ENCODE assay signal across 8 cellular contexts in genomic region chr1:27430903-27431653, GRCh38. TPM values are rescaled to one million over a fixed set of nuclear protein-coding genes. Genes with fewer than 3 reads are reported as not detected.
DNase-seq lines count a peak whose midpoint lies in the region; ATAC-seq and TF ChIP-seq lines count a peak whose summit lies in the region.

No MANE protein-coding gene starts in this region.

- peak overlapping the region; percentile 79 to 86 (median 83) for H3K27ac ChIP-seq in esophagus muscularis mucosa (replicated peaks in 1 of 4)

- no peaks in the 10 kb centered on the region for H3K27me3 ChIP-seq in esophagus muscularis mucosa

- in situ Hi-C loops in GM13976 (cut with MboI; ENCODE audit: low sequenced_read_pairs, unreplicated experiment), result no loop called here

- WGBS in esophagus muscularis mucosa, result 8% methylated on average over 1 of the region's 1 CpG

- peak; percentile 62 for TF ChIP-seq EP300 in esophagus muscularis mucosa (IDR thresholded peaks at IDR 0.05)

- intact Hi-C loops in esophagus muscularis mucosa (cut with DNase I), result no loop called here

- no peaks in the 10 kb centered on the region for H3K9me3 ChIP-seq in esophagus muscularis mucosa

- DNase-seq in GM13976 (ENCODE audit: low spot score), result peak; percentile 42
- peak; percentile 11 for DNase-seq in SKM-1 treated with dmso at 0.1 percent for 144 hours (lab: John Stamatoyannopoulos, UW; ENCODE audit: unreplicated experiment)
- no peak for DNase-seq in esophagus muscularis mucosa (ENCODE audit: extremely low spot score)
- peak; percentile 90 for DNase-seq in pons (ENCODE audit: low spot score)
- no peak for DNase-seq in NCI-H82 treated with DMSO at 0.1 percent for 48 hours (lab: John Stamatoyannopoulos, UW; ENCODE audit: unreplicated experiment)

- peak overlapping the region; percentile 3 to 14 (median 6) for H3K4me3 ChIP-seq in esophagus muscularis mucosa

- TF ChIP-seq CTCF in GM13976 (IDR thresholded peaks at IDR 0.05; ENCODE audit: borderline replicate concordance, control extremely low read depth, extremely low read depth, insufficient read depth, missing control alignments) (no peak), esophagus muscularis mucosa (IDR thresholded peaks at IDR 0.05) (peak in 2 of 3 experiments; percentile 20 to 29)

- ATAC-seq in GM19395 (IDR thresholded peaks at IDR 0.05; ENCODE audit: unreplicated experiment) (no peak), GM21723 (IDR thresholded peaks at IDR 0.05; ENCODE audit: unreplicated experiment) (no peak), GM21825 (IDR thresholded peaks at IDR 0.05; ENCODE audit: unreplicated experiment) (no peak)

- TF ChIP-seq POLR2A in esophagus muscularis mucosa (IDR thresholded peaks at IDR 0.05; ENCODE audit: low read depth), result no peak

- H3K4me1 ChIP-seq in esophagus muscularis mucosa, result peaks cover 88 to 99% (median 98%) of the 10 kb centered on the region in 4 donors

- peaks cover 0 to 14% (median 4%) of the 10 kb centered on the region in 4 donors for H3K36me3 ChIP-seq in esophagus muscularis mucosa

RNA-seq across cellular contexts. Expression of gene GPR3, which starts 38.7 kb away (rescaled TPM):
- total RNA-seq in esophagus muscularis mucosa, result 1 to 10 TPM in 1 of 4 donors, under 1 TPM in 1, not detected in 2; 0.13 to 4.5 TPM

RNA-seq across cellular contexts. Expression of gene CD164L2, which starts 47.9 kb away (rescaled TPM):
- total RNA-seq in esophagus muscularis mucosa, result not detected

RNA-seq across cellular contexts. Expression of gene FCN3, which starts 56.5 kb away (rescaled TPM):
- total RNA-seq in esophagus muscularis mucosa, result 10 to 100 TPM in 2 of 4 donors, 1 to 10 TPM in 2; 2.9 to 16.6 (median 10.5) TPM

RNA-seq across cellular contexts. Expression of gene WASF2, which starts 58.9 kb away (rescaled TPM):
- total RNA-seq in esophagus muscularis mucosa, result 100 to 1,000 TPM in 2 of 4 donors, 10 to 100 TPM in 2; 78.5 to 141 (median 101) TPM

Comparison
In these comparisons a context has a peak if more than half of its experiments do, and no peak if none do; other contexts are left out.
1. DNase-seq: peak in GM13976 (single experiment), SKM-1 treated with dmso at 0.1 percent for 144 hours (single experiment) and pons (single experiment); none in esophagus muscularis mucosa (single experiment) and NCI-H82 treated with DMSO at 0.1 percent for 48 hours (single experiment).